In the genomic region with DNA sequence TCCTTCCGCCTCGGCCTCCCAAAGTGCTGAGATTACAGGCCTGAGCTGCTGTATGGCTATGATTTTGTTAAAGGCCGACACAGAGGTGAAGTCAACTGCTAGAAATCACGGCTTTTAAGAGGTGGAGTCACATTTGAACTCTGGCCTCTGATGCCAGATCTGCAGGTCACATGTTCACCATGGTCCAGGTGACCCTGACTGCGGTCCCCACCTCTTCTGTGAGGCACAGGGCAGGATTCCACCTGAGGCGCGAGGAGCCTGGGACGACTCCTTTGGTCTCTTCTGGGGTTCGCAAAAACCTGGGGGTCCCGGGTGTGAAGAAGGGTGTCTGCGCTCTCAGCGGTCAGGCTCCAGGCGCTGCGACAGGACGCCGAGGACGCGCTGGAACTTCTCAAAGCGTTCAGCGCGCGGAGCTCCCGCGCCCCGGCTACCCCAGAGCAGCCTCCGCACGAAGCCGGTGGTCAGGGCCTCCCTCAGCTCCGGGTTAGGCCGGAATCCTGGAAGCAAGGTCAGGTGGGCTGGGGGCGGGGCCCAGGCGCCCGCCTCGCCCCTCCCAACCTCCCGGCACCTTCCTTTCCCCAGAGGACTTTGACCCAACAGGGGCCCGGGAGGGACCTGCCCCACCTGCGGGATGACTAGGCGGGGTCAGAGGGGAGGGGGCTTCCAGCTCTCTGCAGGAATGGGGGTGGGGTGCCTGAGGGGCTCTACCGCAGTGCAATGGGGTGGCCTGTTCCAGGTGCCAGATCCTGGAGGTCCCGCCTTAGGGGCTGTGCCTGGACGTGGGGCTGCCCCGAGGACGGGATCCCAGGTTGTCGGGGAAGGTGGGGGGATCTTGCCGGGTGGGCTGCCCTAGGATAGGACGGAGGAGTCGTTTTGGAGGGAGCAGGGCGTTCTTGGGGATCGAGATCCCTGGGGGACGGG, we compare ENCODE assay signal across 1 cellular context.
A peak's percentile ranks its signal among the peaks of the same experiment; 100 is the strongest.
TF ChIP-seq lines count a peak whose summit lies in the region.

No MANE protein-coding gene starts in this region.

TF ChIP-seq in liver, 16 proteins besides CTCF, POLR2A, EP300 and RAD21 (continued from another document):
- TF ChIP-seq, protein P1, sequence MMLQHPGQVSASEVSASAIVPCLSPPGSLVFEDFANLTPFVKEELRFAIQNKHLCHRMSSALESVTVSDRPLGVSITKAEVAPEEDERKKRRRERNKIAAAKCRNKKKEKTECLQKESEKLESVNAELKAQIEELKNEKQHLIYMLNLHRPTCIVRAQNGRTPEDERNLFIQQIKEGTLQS (IDR thresholded peaks at IDR 0.05): no peak
- TF ChIP-seq YY1 (IDR thresholded peaks at IDR 0.05) (peak; percentile 63), SP1 (IDR thresholded peaks at IDR 0.05) (peak; percentile 66), EGR1 (IDR thresholded peaks at IDR 0.05; ENCODE audit: low read depth in 2 of 2) (no peak)
